In genomic region chr4:70925899-70926635, GRCh38 we compare ENCODE assay signal across 9 cellular contexts. TPM values are rescaled to one million over a fixed set of nuclear protein-coding genes. Genes with fewer than 3 reads are reported as not detected.
A peak's percentile ranks its signal among the peaks of the same experiment; 100 is the strongest.
DNase-seq lines count a peak whose midpoint lies in the region; ATAC-seq, FAIRE-seq and TF ChIP-seq lines count a peak whose summit lies in the region.
"Had no signal": no experiment of that assay in that cellular context is flagged by ENCODE, and none has a peak within 500 bp of the region (broad histone marks: within the 10 kb centered on the region; RNA-seq: fewer than 3 reads in every experiment).

No MANE protein-coding gene starts in this region.

- H3K9me3 ChIP-seq in GM12878 (replicated peaks; ENCODE audit: control insufficient read depth, insufficient read depth, low read length) (no peaks in the 10 kb centered on the region), body of pancreas (no peaks in the 10 kb centered on the region)

- TF ChIP-seq POLR2A in GM12892 (IDR thresholded peaks at IDR 0.05; ENCODE audit: low read depth, low read length) (no peak), GM12878 (IDR thresholded peaks at IDR 0.05; ENCODE audit: low read depth, low read length) (no peak), body of pancreas (IDR thresholded peaks at IDR 0.05) (no peak)

- BruUV-seq in GM12878 (replicated peaks; lab: Mats Ljungman, UMichigan), result no TSS peak

- H3K27me3 ChIP-seq in GM12878 (replicated peaks in 1 of 2; ENCODE audit: control insufficient read depth in 2 of 2, insufficient read depth in 2 of 2, low read length in 1 of 2) (no peaks in the 10 kb centered on the region), body of pancreas (no peaks in the 10 kb centered on the region)

- peak overlapping the region; percentile 98 for H3K4me2 ChIP-seq in GM12878 (ENCODE audit: control insufficient read depth, insufficient read depth)

- intact Hi-C loops in GM12878 (cut with micrococcal nuclease; ENCODE audit: unreplicated experiment), result loop anchor here (5.0 to 10.0 kb wide), 3 partner anchors 81 to 191 kb away; partner anchors contain the start of gene GRSF1
- intact Hi-C loops in body of pancreas (cut with DNase I), result no loop called here

- CTCF ChIA-PET in GM12878 (lab: Yijun Ruan, JAX), result interaction anchor here (0.6 to 1.6 kb wide), 7 partner anchors 9 to 274 kb away, joined by 3 to 4 read pairs (median 4); no protein-coding TSS in a partner anchor

- peak overlapping the region; percentile 33; the same call in 1 of the 2 replicates for H3K4me3 ChIP-seq in GM12878
- no peak overlapping the region for H3K4me3 ChIP-seq in body of pancreas

- H3K4me1 ChIP-seq in GM12878 (ENCODE audit: control insufficient read depth, insufficient read depth, low read length) (peaks cover 35% of the 10 kb centered on the region), body of pancreas (peaks cover 7% of the 10 kb centered on the region)

- RAD21 ChIA-PET in GM12878 (lab: Charles Lee; ENCODE audit: unreplicated experiment), result interaction anchor here (0.7 to 1.7 kb wide), 11 partner anchors 17 to 323 kb away, joined by 3 to 5 read pairs (median 3); partner anchors contain the start of gene MOB1B

- SMC1A ChIA-PET in GM12878 (lab: Charles Lee; ENCODE audit: uncharacterized antibody, unreplicated experiment), result interaction anchor here (0.6 to 3.2 kb wide), 10 partner anchors 12 to 191 kb away, joined by 3 to 10 read pairs (median 4); partner anchors contain the start of gene MOB1B

- peak; percentile 80 for ATAC-seq in GM19468 (IDR thresholded peaks at IDR 0.05; ENCODE audit: extremely low read depth, unreplicated experiment)
- peak; percentile 81 for ATAC-seq in HG03108 (IDR thresholded peaks at IDR 0.05; ENCODE audit: unreplicated experiment)
- ATAC-seq in GM12878, result peak; percentile 93
- ATAC-seq in body of pancreas, result no peak

- DNase-seq in GM12892 (ENCODE audit: insufficient read length) (no peak), GM12878 (ENCODE audit: low read depth, low spot score) (peak; percentile 58), NCI-H510A (lab: John Stamatoyannopoulos, UW) (no peak), NCI-H345 (lab: John Stamatoyannopoulos, UW) (no peak), body of pancreas (no peak)
- no peak for DNase-seq in activated CD8-positive, alpha-beta memory T cell treated with anti-CD3 and anti-CD28 coated beads, Interleukin-2, amount 50 U/mL, for 48 hours
- DNase-seq: NCI-H187 treated with DMSO at 0.1 percent for 48 hours had no signal

- peak overlapping the region; percentile 39 for H3K27ac ChIP-seq in GM12878 (ENCODE audit: control insufficient read depth, insufficient read depth)
- no peak overlapping the region for H3K27ac ChIP-seq in body of pancreas

- POLR2A ChIA-PET in GM12878 (lab: Charles Lee), result interaction anchor here (0.7 to 1.7 kb wide), 10 partner anchors 9 to 221 kb away, joined by 3 to 6 read pairs (median 4); partner anchors contain the start of genes DCK and MOB1B

- in situ Hi-C loops in GM12878 (cut with MboI), result no loop called here

- peaks cover 6% of the 10 kb centered on the region for H3K79me2 ChIP-seq in GM12878 (ENCODE audit: control insufficient read depth, insufficient read depth, low read length)

- peak; percentile 1; the same call in 1 of the 2 replicates for TF ChIP-seq RAD21 in GM12878 (IDR thresholded peaks at IDR 0.05; ENCODE audit: insufficient read depth, low read depth, low read length)

- TF ChIP-seq CTCF in GM12878 (IDR thresholded peaks at IDR 0.05 in 2 of 3, conservative IDR thresholded peaks at IDR 0.05 in 1 of 3; ENCODE audit: control insufficient read depth in 2 of 3, extremely low read depth in 1 of 3, insufficient read depth in 1 of 3, low read depth in 3 of 3, low read length in 3 of 3) (no peak), body of pancreas (IDR thresholded peaks at IDR 0.05) (no peak)

- H3K36me3 ChIP-seq in GM12878 (ENCODE audit: control insufficient read depth in 2 of 2, insufficient read depth in 2 of 2, low read length in 1 of 2), result no peaks in the 10 kb centered on the region
- H3K36me3 ChIP-seq in body of pancreas (replicated peaks in 1 of 2; ENCODE audit: insufficient read depth in 1 of 2, low read depth in 2 of 2), result no peaks in the 10 kb centered on the region

- H3K9ac ChIP-seq in GM12878 (ENCODE audit: control insufficient read depth, insufficient read depth, low read length), result peak overlapping the region; percentile 20; the same call in 1 of the 2 replicates

- H4K20me1 ChIP-seq in GM12878 (ENCODE audit: control insufficient read depth, insufficient read depth), result no peaks in the 10 kb centered on the region

- peak; percentile 74 for FAIRE-seq in GM12892 (lab: Jason Lieb, UNC)
- no peak for FAIRE-seq in GM12878 (lab: Jason Lieb, UNC)

- peak in 1 of 2 experiments; percentile 33; a peak in 1 of 4 replicates for TF ChIP-seq EP300 in GM12878 (IDR thresholded peaks at IDR 0.05; ENCODE audit: borderline replicate concordance in 1 of 2, control insufficient read depth in 1 of 2, low read depth in 2 of 2, low read length in 2 of 2)

- WGBS in GM12878 (ENCODE audit: insufficient coverage, insufficient replicate concordance, low lambda C conversion rate, missing lambda C conversion rate), result 4% methylated on average over 6 of the region's 6 CpGs
- WGBS in body of pancreas, 2 donors, result 67 to 73% methylated on average over 6 of the region's 6 CpGs

- H2AFZ ChIP-seq in GM12878 (ENCODE audit: control insufficient read depth, low read depth, low read length), result peak overlapping the region; percentile 53

TF ChIP-seq in GM12878, 131 proteins besides CTCF, POLR2A, EP300 and RAD21 (continues in another document):
- 0 out of 2 replicates have a peak, but pooled peaks have one; percentile 14 for TF ChIP-seq DPF2 (IDR thresholded peaks at IDR 0.05)
- TF ChIP-seq FOXK2 (IDR thresholded peaks at IDR 0.05), result no peak
- no peak for TF ChIP-seq TCF12 (IDR thresholded peaks at IDR 0.05; ENCODE audit: low read depth, low read length)
- TF ChIP-seq ASH2L (IDR thresholded peaks at IDR 0.05; ENCODE audit: borderline replicate concordance, low read depth), result no peak
- TF ChIP-seq CREB1 (IDR thresholded peaks at IDR 0.05; ENCODE audit: low read depth), result peak; percentile 57; the same call in 1 of the 2 replicates
- TF ChIP-seq CEBPB (IDR thresholded peaks at IDR 0.05; ENCODE audit: borderline replicate concordance in 1 of 2, low read depth in 2 of 2, low read length in 2 of 2), result no peak
- peak; percentile 64 for TF ChIP-seq NR2F1 (conservative IDR thresholded peaks at IDR 0.05)
- peak; percentile 36 for TF ChIP-seq MTA2 (IDR thresholded peaks at IDR 0.05; ENCODE audit: low read depth)
- TF ChIP-seq ZNF274 (IDR thresholded peaks at IDR 0.05; ENCODE audit: insufficient read depth, insufficient read length), result no peak
- no peak for TF ChIP-seq E4F1 (IDR thresholded peaks at IDR 0.05; ENCODE audit: borderline replicate concordance, partially characterized antibody)
- TF ChIP-seq TARDBP (IDR thresholded peaks at IDR 0.05; ENCODE audit: borderline replicate concordance), result no peak
- TF ChIP-seq, protein P1, sequence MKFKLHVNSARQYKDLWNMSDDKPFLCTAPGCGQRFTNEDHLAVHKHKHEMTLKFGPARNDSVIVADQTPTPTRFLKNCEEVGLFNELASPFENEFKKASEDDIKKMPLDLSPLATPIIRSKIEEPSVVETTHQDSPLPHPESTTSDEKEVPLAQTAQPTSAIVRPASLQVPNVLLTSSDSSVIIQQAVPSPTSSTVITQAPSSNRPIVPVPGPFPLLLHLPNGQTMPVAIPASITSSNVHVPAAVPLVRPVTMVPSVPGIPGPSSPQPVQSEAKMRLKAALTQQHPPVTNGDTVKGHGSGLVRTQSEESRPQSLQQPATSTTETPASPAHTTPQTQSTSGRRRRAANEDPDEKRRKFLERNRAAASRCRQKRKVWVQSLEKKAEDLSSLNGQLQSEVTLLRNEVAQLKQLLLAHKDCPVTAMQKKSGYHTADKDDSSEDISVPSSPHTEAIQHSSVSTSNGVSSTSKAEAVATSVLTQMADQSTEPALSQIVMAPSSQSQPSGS (IDR thresholded peaks at IDR 0.05; ENCODE audit: low read length), result peak; percentile 60; the same call in 1 of the 2 replicates
- no peak for TF ChIP-seq CBX3 (IDR thresholded peaks at IDR 0.05; ENCODE audit: borderline replicate concordance, low read depth)

RNA-seq across cellular contexts. Expression of gene MOB1B, which starts 23.9 kb away (rescaled TPM):
- 8.5 TPM for polyA plus RNA-seq in GM12892 (2012; ENCODE audit: missing spikeins)
- 13.9 and 14.8 TPM in 2 replicates for total RNA-seq in GM12878 (2013; cell fraction: nucleolus; rRNA removed)
- total RNA-seq in GM12878 (2014; rRNA removed) (4.7 and 6.1 TPM in 2 replicates), GM12878 (2014; rRNA removed; fragmentation: Illumina TruSeq; extraction: Trizol) (7.6 and 8.2 TPM in 2 replicates), GM12878 (2021) (10.8 and 11.4 TPM in 2 replicates), body of pancreas (10 to 100 TPM in 1 of 2 donors, 1 to 10 TPM in 1; 9.2 to 12.7 TPM)
- polyA plus RNA-seq in GM12878 (2011; ENCODE audit: low read depth), result 3.2 TPM
- polyA plus RNA-seq in GM12878 (2011; rRNA removed) (7.2 and 12.6 TPM in 2 replicates), GM12878 (2014; fragmentation: Illumina TruSeq; extraction: Trizol) (9.7 and 11.6 TPM in 2 replicates), GM12878 (2014; fragmentation: Nextera tagmentation; extraction: Ambion mirVana) (1 to 10 TPM; 1.9 TPM), GM12878 (2014; rRNA removed) (4.9 and 5.9 TPM in 2 replicates), GM12878 (2016; fragmentation: Nextera tagmentation; extraction: Ambion mirVana) (1 to 10 TPM; 5.4 to 6.2 TPM)
- polyA plus RNA-seq in GM12878 (2011; cell fraction: cytosol; rRNA removed), result 3.1 and 3.9 TPM in 2 replicates
- polyA plus RNA-seq in GM12878 (2011; cell fraction: nucleus; rRNA removed), result 3.5 and 4.3 TPM in 2 replicates
- 5.8 and 5.9 TPM in 2 replicates for polyA plus RNA-seq in GM12878 (2012)
- polyA minus RNA-seq in GM12878 (2011; rRNA and poly(A)+ RNA removed), result 8.9 and 18.9 TPM in 2 replicates
- polyA minus RNA-seq in GM12878 (2011; cell fraction: cytosol; rRNA and poly(A)+ RNA removed), result 9.3 and 9.8 TPM in 2 replicates
- polyA minus RNA-seq in GM12878 (2011; cell fraction: nucleus; rRNA and poly(A)+ RNA removed), result 4.7 and 8.0 TPM in 2 replicates
